In the genomic region with DNA sequence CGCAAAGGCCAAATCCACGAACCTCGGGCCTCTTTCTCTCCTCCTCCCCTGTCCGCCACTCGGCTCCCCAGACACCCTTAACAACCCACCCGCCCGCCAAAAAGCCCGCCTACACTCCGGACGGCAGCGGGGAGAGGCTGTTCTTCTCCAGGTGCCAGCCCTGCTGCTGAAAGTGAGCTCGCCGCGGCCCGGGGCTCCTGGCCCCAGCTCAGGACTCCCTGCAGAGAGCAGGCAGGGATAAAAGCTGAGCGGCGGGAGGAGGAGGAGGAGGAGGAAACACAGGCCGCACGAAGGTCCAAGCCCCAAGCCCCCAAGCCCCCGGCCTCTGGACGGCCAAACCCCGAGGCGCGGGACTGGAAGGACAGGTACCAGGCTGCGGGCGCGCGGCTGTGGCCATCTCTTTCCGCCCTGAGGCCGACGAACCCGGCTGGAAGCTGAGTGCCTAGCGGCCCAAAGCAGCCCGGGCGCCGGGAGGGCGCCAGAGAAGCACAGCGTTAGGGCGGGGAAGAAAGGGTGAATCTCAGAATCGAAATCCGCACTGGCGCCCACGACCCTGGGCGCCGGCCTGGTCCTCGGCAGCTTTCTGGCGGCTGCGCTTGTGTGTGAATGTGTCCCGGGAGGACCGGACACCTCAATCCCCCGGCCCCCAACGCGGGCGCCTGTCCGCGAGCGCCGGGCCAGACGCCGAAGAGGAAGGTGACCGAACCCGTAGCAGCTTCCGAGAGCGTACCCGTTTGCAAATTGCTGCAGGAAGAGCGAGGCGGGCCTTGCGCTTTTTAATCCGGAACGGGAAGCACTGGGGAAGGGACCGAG, we compare ENCODE assay signal across 8 cellular contexts. TPM values are rescaled to one million over a fixed set of nuclear protein-coding genes. Genes with fewer than 3 reads are reported as not detected.
DNase-seq lines count a peak whose midpoint lies in the region; ATAC-seq and TF ChIP-seq lines count a peak whose summit lies in the region.

No MANE protein-coding gene starts in this region.

- TF ChIP-seq EP300 in upper lobe of left lung (IDR thresholded peaks at IDR 0.05), result no peak

- H3K27me3 ChIP-seq in MM.1S (replicated peaks; ENCODE audit: insufficient read depth, low read length) (peaks cover 17% of the 10 kb centered on the region), lung (ENCODE audit: control insufficient read depth, insufficient read depth) (no peaks in the 10 kb centered on the region), upper lobe of left lung (peaks cover 0 to 93% (median 66%) of the 10 kb centered on the region in 4 donors)

- H3K36me3 ChIP-seq in MM.1S (replicated peaks; ENCODE audit: insufficient read depth, low read length), result no peaks in the 10 kb centered on the region
- no peaks in the 10 kb centered on the region for H3K36me3 ChIP-seq in lung (ENCODE audit: control insufficient read depth in 2 of 2, insufficient read depth in 2 of 2, low read length in 2 of 2)
- no peaks in the 10 kb centered on the region for H3K36me3 ChIP-seq in upper lobe of left lung

- TF ChIP-seq POLR2A in upper lobe of left lung (IDR thresholded peaks at IDR 0.05), result peak in 1 of 4 donors; percentile 38

- ATAC-seq in lung (ENCODE audit: insufficient read depth, low FRiP score) (no peak), upper lobe of left lung (ENCODE audit: low FRiP score in 2 of 2) (peak in 1 of 2 donors; percentile 22), GM21619 (IDR thresholded peaks at IDR 0.05; ENCODE audit: unreplicated experiment) (no peak)

- H3K79me2 ChIP-seq in MM.1S (ENCODE audit: low read length), result 0 out of 2 replicates have a peak, but pooled peaks cover 4% of the 10 kb centered on the region

- 1 to 4% methylated on average over 69 to 71 of the region's 71 CpGs for WGBS in lung, 2 donors
- WGBS in upper lobe of left lung, 2 donors, result 5 to 9% methylated on average over 32 to 67 of the region's 71 CpGs

- no peaks in the 10 kb centered on the region for H3K9me2 ChIP-seq in MM.1S (replicated peaks; ENCODE audit: insufficient read depth, low read length)

- no peaks in the 10 kb centered on the region for H4K20me1 ChIP-seq in MM.1S (ENCODE audit: insufficient read depth, low read length)

- peak overlapping the region; percentile 56 for H3K9ac ChIP-seq in MM.1S (ENCODE audit: low read length)

- TF ChIP-seq CTCF in MM.1S (IDR thresholded peaks at IDR 0.05; ENCODE audit: low read length) (no peak), lung (IDR thresholded peaks at IDR 0.05; ENCODE audit: control extremely low read depth, extremely low read depth) (no peak), upper lobe of left lung (IDR thresholded peaks at IDR 0.05) (no peak)

- no peaks in the 10 kb centered on the region for H3K9me3 ChIP-seq in MM.1S (replicated peaks; ENCODE audit: insufficient read depth, low read length)
- peaks cover 0 to 21% of the 10 kb centered on the region in 2 donors for H3K9me3 ChIP-seq in lung (ENCODE audit: control insufficient read depth in 2 of 2, insufficient read depth in 1 of 2, low read length in 1 of 2)
- H3K9me3 ChIP-seq in upper lobe of left lung, result peaks cover 0 to 10% (median 7%) of the 10 kb centered on the region in 4 donors

- H2AFZ ChIP-seq in MM.1S (ENCODE audit: low read length), result peak overlapping the region; percentile 59; the same call in 1 of the 2 replicates

- peaks cover 23% of the 10 kb centered on the region for H3F3A ChIP-seq in MM.1S (ENCODE audit: insufficient read depth, low read length)

- H3K4me3 ChIP-seq in MM.1S (ENCODE audit: low read length) (peak overlapping the region; percentile 67), lung (peak overlapping the region; percentile 15), upper lobe of left lung (peak overlapping the region; percentile 36 to 54 (median 48))

- H3K4me2 ChIP-seq in MM.1S (ENCODE audit: low read depth, low read length), result peak overlapping the region; percentile 71; the same call in 1 of the 2 replicates

- H3K27ac ChIP-seq in MM.1S (ENCODE audit: low read length) (peak overlapping the region; percentile 36; the same call in 1 of the 2 replicates), lung (ENCODE audit: low read depth in 1 of 2, low read length in 1 of 2) (peak overlapping the region; percentile 22 to 35), upper lobe of left lung (peak overlapping the region; percentile 65 to 81 (median 72))

- DNase-seq in CMK (ENCODE audit: low read depth), result peak; percentile 67
- DNase-seq in MM.1S, result peak; percentile 63
- DNase-seq in central memory CD4-positive, alpha-beta T cell, result peak; percentile 35
- no peak for DNase-seq in lung (ENCODE audit: low spot score)
- DNase-seq in upper lobe of left lung, result peak in 1 of 2 donors; percentile 86
- no peak for DNase-seq in A172 (ENCODE audit: low spot score)
- DNase-seq in NCI-H2171 (lab: John Stamatoyannopoulos, UW), result no peak

- H3K4me1 ChIP-seq in MM.1S (ENCODE audit: low read length), result peaks cover 10% of the 10 kb centered on the region
- peaks cover 0 to 24% of the 10 kb centered on the region in 2 donors for H3K4me1 ChIP-seq in lung (ENCODE audit: control insufficient read depth in 2 of 2, insufficient read depth in 2 of 2, low read length in 2 of 2)
- H3K4me1 ChIP-seq in upper lobe of left lung, result peaks cover 40 to 71% (median 61%) of the 10 kb centered on the region in 4 donors

RNA-seq across cellular contexts. Expression of a gene that starts 3.2 kb away (rescaled TPM):
- 10 to 100 TPM in 1 of 2 donors, 1 to 10 TPM in 1; 9.4 to 10.8 TPM for total RNA-seq in lung
- polyA plus RNA-seq in lung, result 10 to 100 TPM in 1 of 2 donors, 1 to 10 TPM in 1; 8.4 to 12.1 TPM
- 10 to 100 TPM in 1 of 6 donors, 1 to 10 TPM in 5; 3.8 to 25.6 (median 5.7) TPM for total RNA-seq in upper lobe of left lung
- 6.5 and 8.7 TPM in 2 replicates for total RNA-seq in A172 (2014; rRNA removed; shearing (Covaris generic))

Comparison
In these comparisons a context has a peak if more than half of its experiments do, and no peak if none do; other contexts are left out.
1. DNase-seq: peak in CMK (single experiment), MM.1S (single experiment) and central memory CD4-positive, alpha-beta T cell (single experiment); none in lung (single experiment), A172 (single experiment) and NCI-H2171 (single experiment).
2. H3K4me3 ChIP-seq: peak in every context shown above with its lines; median percentile 67 in MM.1S; 48 in upper lobe of left lung; 15 in lung.
3. Peak in every context shown above with its lines, with median percentiles within 50 percentile points of each other: H3K27ac ChIP-seq.